In the genomic region with DNA sequence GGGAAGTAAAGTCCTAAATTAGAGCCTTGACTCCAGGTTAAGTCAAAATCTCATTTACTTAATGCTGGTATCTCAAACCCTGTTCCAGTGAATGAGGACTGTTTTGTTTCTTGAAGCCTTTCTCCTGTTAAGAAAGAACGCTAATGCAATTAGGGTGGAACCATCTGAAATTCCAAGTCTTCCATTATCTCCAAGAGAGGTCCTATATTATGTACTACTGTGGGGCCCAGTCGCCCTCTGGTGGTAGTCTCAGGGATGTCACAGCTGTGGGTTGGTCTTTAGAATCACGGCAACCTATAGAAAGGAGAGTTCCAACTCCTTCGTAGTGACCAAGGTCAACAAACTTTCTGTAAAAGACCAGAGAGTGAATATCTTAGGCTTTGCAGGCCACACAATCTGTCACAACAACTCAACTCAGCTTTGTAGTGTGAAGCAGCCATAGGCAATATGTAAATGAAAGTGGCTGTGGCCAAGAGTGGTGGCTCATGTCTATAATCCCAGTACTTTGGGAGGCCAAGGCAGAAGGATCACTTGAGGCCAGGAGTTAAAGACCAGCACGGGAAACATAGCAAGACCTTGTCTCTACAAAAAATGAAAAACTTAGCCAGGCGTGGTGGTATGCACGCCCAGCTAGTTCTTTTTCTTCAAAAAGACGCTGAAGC, we compare ENCODE assay signal across 8 cellular contexts. TPM values are rescaled to one million over a fixed set of nuclear protein-coding genes. Genes with fewer than 3 reads are reported as not detected.
DNase-seq lines count a peak whose midpoint lies in the region; ATAC-seq and TF ChIP-seq lines count a peak whose summit lies in the region.

No MANE protein-coding gene starts in this region.

- H3K27ac ChIP-seq in DND-41 (ENCODE audit: low read length), result no peak overlapping the region
- no peak overlapping the region for H3K27ac ChIP-seq in left ventricle myocardium inferior (replicated peaks)

- peaks cover 43% of the 10 kb centered on the region for H3K36me3 Mint-ChIP-seq in T-cell

- ATAC-seq in DND-41 (ENCODE audit: insufficient read depth, low read depth) (peak; percentile 98), GM21576 (IDR thresholded peaks at IDR 0.05; ENCODE audit: unreplicated experiment) (peak; percentile 62), T-cell (replicated peaks in 1 of 4) (peak; percentile 86 to 92 (median 89)), sciatic nerve (peak; percentile 93)

- peak; percentile 70 for DNase-seq in DND-41
- peak; percentile 50 for DNase-seq in LoVo (ENCODE audit: low spot score)
- DNase-seq in T-cell, result peak; percentile 8 to 70 (median 56)
- peak; percentile 35 for DNase-seq in activated naive CD8-positive, alpha-beta T cell treated with anti-CD3 and anti-CD28 coated beads, Interleukin-2, amount 50 U/mL, for 16 hours (ENCODE audit: low read depth, low spot score)
- peak; percentile 49 for DNase-seq in left ventricle myocardium inferior
- DNase-seq in sciatic nerve (ENCODE audit: low spot score), result peak; percentile 80
- DNase-seq in GM19240 (ENCODE audit: insufficient read length, low spot score), result no peak

- H3K27ac Mint-ChIP-seq in T-cell, result peak overlapping the region; percentile 55 to 75

- peak; percentile 95 for TF ChIP-seq CTCF in DND-41 (IDR thresholded peaks at IDR 0.05; ENCODE audit: borderline replicate concordance, extremely low read depth, low read length, poor library complexity, severe bottlenecking)
- peak; percentile 91 for TF ChIP-seq CTCF in left ventricle myocardium inferior (IDR thresholded peaks at IDR 0.05; ENCODE audit: borderline replicate concordance)

- intact Hi-C loops in left ventricle myocardium inferior (cut with micrococcal nuclease) (no loop called here), sciatic nerve (cut with DNase I) (no loop called here)

- H3K9ac ChIP-seq in DND-41 (ENCODE audit: low read depth, low read length), result no peak overlapping the region

- no peak overlapping the region for H2AFZ ChIP-seq in DND-41 (ENCODE audit: low read depth, low read length)

- peaks cover 9% of the 10 kb centered on the region for H3K79me2 ChIP-seq in DND-41 (ENCODE audit: insufficient read depth, low read length)

- no peak overlapping the region for H3K4me2 ChIP-seq in DND-41 (ENCODE audit: insufficient read depth, low read length)

- H3K9me3 Mint-ChIP-seq in T-cell, result no peaks in the 10 kb centered on the region

- CTCF ChIA-PET in T-cell (lab: Charles Lee), result interaction anchor here in 1 of 2 donors (0.6 to 1.0 kb wide), 4 partner anchors 11 to 866 kb away, joined by 3 to 5 read pairs (median 3); no protein-coding TSS in a partner anchor

- POLR2A ChIA-PET in T-cell (lab: Charles Lee), result no interaction called here

- H3K4me1 ChIP-seq in DND-41 (ENCODE audit: insufficient read depth, low read length) (no peaks in the 10 kb centered on the region), left ventricle myocardium inferior (peaks cover 4% of the 10 kb centered on the region)

- no peak overlapping the region for H3K4me3 ChIP-seq in DND-41 (ENCODE audit: low read depth in 1 of 2, low read length in 2 of 2)
- no peak overlapping the region for H3K4me3 ChIP-seq in left ventricle myocardium inferior

- H3K36me3 ChIP-seq in DND-41 (ENCODE audit: insufficient read depth, low read length), result peaks cover 81% of the 10 kb centered on the region
- H3K36me3 ChIP-seq in left ventricle myocardium inferior, result peaks cover 85% of the 10 kb centered on the region

- H3K27me3 Mint-ChIP-seq in T-cell, result no peaks in the 10 kb centered on the region

- peaks cover 3% of the 10 kb centered on the region; the same call in 1 of the 2 replicates for H4K20me1 ChIP-seq in DND-41 (ENCODE audit: insufficient read depth, low read length)

- H3K27me3 ChIP-seq in DND-41 (ENCODE audit: insufficient read depth, low read length, poor library complexity) (no peaks in the 10 kb centered on the region), left ventricle myocardium inferior (ENCODE audit: low read depth) (no peaks in the 10 kb centered on the region)

- H3K4me1 Mint-ChIP-seq in T-cell, result peaks cover 4 to 11% (median 9%) of the 10 kb centered on the region in 3 donors

- H3K9me3 ChIP-seq in DND-41 (ENCODE audit: insufficient read depth, low read length, severe bottlenecking) (no peaks in the 10 kb centered on the region), left ventricle myocardium inferior (replicated peaks) (no peaks in the 10 kb centered on the region)

- H3K4me3 Mint-ChIP-seq in T-cell, result no peak overlapping the region

RNA-seq across cellular contexts. Expression of gene RPP38, which starts 9.3 kb away (rescaled TPM):
- total RNA-seq in T-cell, result 10 to 100 TPM in 4 of 5 donors, 1 to 10 TPM in 1; 8.2 to 21.0 (median 16.6) TPM
- 9.9 TPM for total RNA-seq in left ventricle myocardium inferior
- total RNA-seq in sciatic nerve, result 14.2 TPM

RNA-seq across cellular contexts. Expression of gene ACBD7, which starts 17.9 kb away (rescaled TPM):
- under 1 TPM in 3 of 5 donors, not detected in 2; 0.28 to 0.98 (median 0.35) TPM for total RNA-seq in T-cell
- not detected for total RNA-seq in left ventricle myocardium inferior
- 13.1 TPM for total RNA-seq in sciatic nerve
